ENCODE assay signal across 26 cellular contexts in the genomic region with DNA sequence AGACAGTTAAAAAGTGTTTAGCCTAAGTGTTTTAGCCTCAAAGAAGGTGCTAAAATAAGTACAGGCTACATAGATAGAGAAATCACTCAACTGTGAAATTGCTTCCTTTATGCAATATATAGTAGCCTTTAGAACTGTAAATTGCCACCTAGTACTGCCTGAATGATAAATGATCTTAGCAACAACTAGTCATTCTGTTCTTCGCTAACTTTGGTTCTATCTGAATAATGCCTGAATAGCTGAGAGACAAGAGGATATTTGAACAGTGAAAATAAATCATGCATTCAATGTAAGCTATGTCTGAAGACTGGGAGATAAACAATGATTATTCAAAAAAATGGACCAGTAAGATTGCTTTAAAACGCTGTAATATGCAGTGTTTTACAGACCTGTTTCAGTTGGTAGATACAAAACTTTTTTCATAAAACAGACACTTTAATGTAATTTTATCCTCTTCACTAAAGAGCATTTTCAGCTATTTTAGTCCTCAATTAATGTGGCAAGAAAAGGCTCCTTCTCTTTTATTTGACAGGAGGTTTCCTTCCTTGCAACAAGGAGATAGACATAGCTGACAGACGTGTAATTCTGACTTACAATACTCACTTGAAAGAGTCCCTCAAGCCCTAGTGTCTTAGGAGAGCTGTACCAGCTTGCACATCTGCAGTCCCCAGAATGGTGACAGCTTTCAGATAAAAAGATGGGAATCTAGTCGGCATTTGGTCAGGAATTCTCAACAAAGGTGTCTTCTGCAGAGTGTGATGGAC.
DNase-seq lines count a peak whose midpoint lies in the region; ATAC-seq, FAIRE-seq and TF ChIP-seq lines count a peak whose summit lies in the region.
"Had no signal": no experiment of that assay in that cellular context is flagged by ENCODE, and none has a peak within 500 bp of the region (broad histone marks: within the 10 kb centered on the region; RNA-seq: fewer than 3 reads in every experiment).

No MANE protein-coding gene starts in this region.

- H4K20me1 ChIP-seq in HCT116 (ENCODE audit: insufficient read depth) = no peaks in the 10 kb centered on the region

- no peaks in the 10 kb centered on the region for H3K79me2 ChIP-seq in HCT116 (ENCODE audit: insufficient read depth, low read length)

- no peak for FAIRE-seq in small intestine (lab: Jason Lieb, UNC)
- FAIRE-seq: HTR-8/SVneo had no signal

- H3K4me2 ChIP-seq in HCT116 (ENCODE audit: low read length) = no peak overlapping the region

- CTCF ChIA-PET in HCT116 (lab: Charles Lee) = no interaction called here

- no peaks in the 10 kb centered on the region for H3K27me3 ChIP-seq in HCT116 (ENCODE audit: insufficient read depth, low read length)
- no peaks in the 10 kb centered on the region for H3K27me3 ChIP-seq in small intestine (ENCODE audit: control insufficient read depth in 2 of 2, insufficient read depth in 2 of 2, low read length in 2 of 2)

- H3K9me3 ChIP-seq in HCT116 (ENCODE audit: control insufficient read depth in 1 of 2, insufficient read depth in 1 of 2, low read depth in 1 of 2, low read length in 2 of 2) (no peaks in the 10 kb centered on the region), small intestine (ENCODE audit: control insufficient read depth, low read depth) (no peaks in the 10 kb centered on the region)

- peak overlapping the region; percentile 25 for H2AFZ ChIP-seq in HCT116 (ENCODE audit: low read depth, low read length, poor library complexity, severe bottlenecking)
- H2AFZ ChIP-seq: GM23248 had no signal

- no peak for TF ChIP-seq RAD21 in HCT116 (IDR thresholded peaks at IDR 0.05; ENCODE audit: low read depth)

- H3K4me3 ChIP-seq in HCT116 (replicated peaks in 1 of 2; ENCODE audit: low read depth in 1 of 2, low read length in 2 of 2) = no peak overlapping the region
- H3K4me3 ChIP-seq in small intestine (ENCODE audit: low read depth in 1 of 2, low read length in 2 of 2) = no peak overlapping the region
- H3K4me3 ChIP-seq: GM23248, SK-N-MC had no signal

- H3K4me1 ChIP-seq in HCT116 (ENCODE audit: control insufficient read depth in 1 of 2, insufficient read depth in 2 of 2, low read length in 2 of 2) (no peaks in the 10 kb centered on the region), small intestine (ENCODE audit: control insufficient read depth in 2 of 2, insufficient read depth in 1 of 2, low read depth in 1 of 2, low read length in 1 of 2) (no peaks in the 10 kb centered on the region)

- no peak for TF ChIP-seq POLR2A in HCT116 (IDR thresholded peaks at IDR 0.05; ENCODE audit: borderline replicate concordance, extremely low read depth, insufficient read depth, insufficient read length)

- POLR2A ChIA-PET in HCT116 (lab: Charles Lee) = no interaction called here

- H3K9ac ChIP-seq in HCT116 (ENCODE audit: low read length) = no peak overlapping the region
- H3K9ac ChIP-seq: GM23248 had no signal

- H3K36me3 ChIP-seq in HCT116 (ENCODE audit: control insufficient read depth in 1 of 2, insufficient read depth in 2 of 2, low read length in 2 of 2) (no peaks in the 10 kb centered on the region), small intestine (ENCODE audit: control insufficient read depth in 2 of 2, insufficient read depth in 2 of 2, low read length in 2 of 2) (no peaks in the 10 kb centered on the region)

- intact Hi-C loops in HCT116 (cut with micrococcal nuclease) = no loop called here

- H3K9me2 ChIP-seq in HCT116 (ENCODE audit: insufficient read depth) = no peaks in the 10 kb centered on the region

- ATAC-seq in HCT116 (no peak), GM21619 (IDR thresholded peaks at IDR 0.05; ENCODE audit: unreplicated experiment) (no peak)
- ATAC-seq: activated CD4-positive, CD25-positive, alpha-beta regulatory T cell treated with anti-CD3 and anti-CD28 coated beads, Interleukin-2, amount 50 U/mL, for 24 hours; left lobe of liver; PC-3; stimulated activated naive B cell treated with anti-CD40 and anti-IgM and Interleukin-4, amounts not matched to agents 10 μg/mL and 1 μg/mL and 100 μg/mL, for 72 hours had no signal

- H3K27ac ChIP-seq in HCT116 (ENCODE audit: low read depth, low read length) = no peak overlapping the region
- H3K27ac ChIP-seq in small intestine (ENCODE audit: low read depth in 1 of 2, low read length in 1 of 2) = no peak overlapping the region
- H3K27ac ChIP-seq: GM23248, SK-N-MC had no signal

- no TSS peak for BruUV-seq in HCT116 (replicated peaks; lab: Mats Ljungman, UMichigan)

- no peak for TF ChIP-seq CTCF in HCT116 (IDR thresholded peaks at IDR 0.05 in 2 of 3, conservative IDR thresholded peaks at IDR 0.05 in 1 of 3; ENCODE audit: borderline replicate concordance in 1 of 3, insufficient read depth in 1 of 3, low read depth in 2 of 3, low read length in 2 of 3)

- 58 to 66% (median 60%) methylated on average over 4 of the region's 4 CpGs for WGBS in small intestine, 3 donors

- no peak for DNase-seq in HCT116 (ENCODE audit: low read depth, low spot score)
- DNase-seq in NCI-H146 treated with DMSO at 0.1 percent for 48 hours (lab: John Stamatoyannopoulos, UW; ENCODE audit: unreplicated experiment) = peak; percentile 97
- peak; percentile 98 for DNase-seq in NCI-H69 (lab: John Stamatoyannopoulos, UW)
- peak; percentile 9 for DNase-seq in left kidney (ENCODE audit: low read depth, low spot score)
- DNase-seq in ureter (ENCODE audit: low spot score) = no peak
- DNase-seq in small intestine = no peak
- no peak for DNase-seq in GOT3 (lab: John Stamatoyannopoulos, UW)
- DNase-seq: activated CD4-positive, alpha-beta T cell treated with anti-CD3 and anti-CD28 coated beads, Interleukin-2, amount 50 U/mL, for 4 hours; activated CD8-positive, alpha-beta memory T cell treated with anti-CD3 and anti-CD28 coated beads, Interleukin-2, amount 50 U/mL, for 4 hours; activated naive CD4-positive, alpha-beta T cell treated with Interleukin-2 at 50 U/mL for 16 hours; caudate nucleus; cortex of kidney; DMS79 treated with DMSO at 0.1 percent for 48 hours; effector memory CD4-positive, alpha-beta T cell; GF-D8; GM23248; NCI-H1048; NCI-H2171; nephron progenitor cell; PC-3; stimulated activated naive B cell treated with anti-CD40 and anti-IgM and Interleukin-4, amounts not matched to agents 10 μg/mL and 1 μg/mL and 100 μg/mL, for 72 hours had no signal

- RAD21 ChIA-PET in HCT116 (lab: Charles Lee; ENCODE audit: low non-redundant PET in 1 of 2, low total read pairs in 2 of 2, uncharacterized antibody in 2 of 2, unreplicated experiment in 2 of 2) = no interaction called here

TF ChIP-seq in HCT116, 20 proteins besides CTCF, POLR2A, EP300 and RAD21:
- TF ChIP-seq CBX3 (IDR thresholded peaks at IDR 0.05; ENCODE audit: low read depth) (no peak), JUND (IDR thresholded peaks at IDR 0.05) (no peak), POLR2AphosphoS5 (IDR thresholded peaks at IDR 0.05; ENCODE audit: low read depth, low read length) (no peak)
- TF ChIP-seq, protein P1, sequence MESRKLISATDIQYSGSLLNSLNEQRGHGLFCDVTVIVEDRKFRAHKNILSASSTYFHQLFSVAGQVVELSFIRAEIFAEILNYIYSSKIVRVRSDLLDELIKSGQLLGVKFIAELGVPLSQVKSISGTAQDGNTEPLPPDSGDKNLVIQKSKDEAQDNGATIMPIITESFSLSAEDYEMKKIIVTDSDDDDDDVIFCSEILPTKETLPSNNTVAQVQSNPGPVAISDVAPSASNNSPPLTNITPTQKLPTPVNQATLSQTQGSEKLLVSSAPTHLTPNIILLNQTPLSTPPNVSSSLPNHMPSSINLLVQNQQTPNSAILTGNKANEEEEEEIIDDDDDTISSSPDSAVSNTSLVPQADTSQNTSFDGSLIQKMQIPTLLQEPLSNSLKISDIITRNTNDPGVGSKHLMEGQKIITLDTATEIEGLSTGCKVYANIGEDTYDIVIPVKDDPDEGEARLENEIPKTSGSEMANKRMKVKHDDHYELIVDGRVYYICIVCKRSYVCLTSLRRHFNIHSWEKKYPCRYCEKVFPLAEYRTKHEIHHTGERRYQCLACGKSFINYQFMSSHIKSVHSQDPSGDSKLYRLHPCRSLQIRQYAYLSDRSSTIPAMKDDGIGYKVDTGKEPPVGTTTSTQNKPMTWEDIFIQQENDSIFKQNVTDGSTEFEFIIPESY (IDR thresholded peaks at IDR 0.05; ENCODE audit: extremely low read depth, insufficient replicate concordance, low read length) = no peak

Comparison
In these comparisons a context has a peak if more than half of its experiments do, and no peak if none do; other contexts are left out.
1. DNase-seq: peak in NCI-H146 treated with DMSO at 0.1 percent for 48 hours (single experiment), NCI-H69 (single experiment) and left kidney (single experiment); none in HCT116 (single experiment), ureter (single experiment), small intestine (single experiment) and GOT3 (single experiment).